In genomic region chr11:62611705-62612365, GRCh38 we compare ENCODE assay signal across 8 cellular contexts. TPM values are rescaled to one million over a fixed set of nuclear protein-coding genes. Genes with fewer than 3 reads are reported as not detected.
DNase-seq lines count a peak whose midpoint lies in the region; ATAC-seq, FAIRE-seq and TF ChIP-seq lines count a peak whose summit lies in the region.

No MANE protein-coding gene starts in this region.

- in situ Hi-C loops in HepG2 (cut with HindIII; ENCODE audit: extremely low pct_ligation_motif_present, low pct_unique_long_range_greater_than_20kb), result no loop called here

- BruUV-seq in HepG2 (replicated peaks; lab: Mats Ljungman, UMichigan), result no TSS peak

- peak overlapping the region; percentile 76 for H2AFZ ChIP-seq in HepG2 (ENCODE audit: low read length)

- no peaks in the 10 kb centered on the region for H3K27me3 Mint-ChIP-seq in CD4-positive, CD25-positive, alpha-beta regulatory T cell
- no peaks in the 10 kb centered on the region for H3K27me3 Mint-ChIP-seq in chondrocyte (ENCODE audit: low read depth)

- POLR2A ChIA-PET in HepG2 (lab: Yijun Ruan, JAX), result interaction anchor here (0.7 to 4.0 kb wide), 13 partner anchors 10 to 230 kb away, joined by 3 to 39 read pairs (median 6); partner anchors contain the start of genes B3GAT3, C11orf98, CSKMT and EEF1G

- FAIRE-seq in HepG2 (lab: Jason Lieb, UNC), result no peak

- no peak for TF ChIP-seq EP300 in HepG2 (IDR thresholded peaks at IDR 0.05; ENCODE audit: low read depth in 2 of 2, low read length in 2 of 2)
- TF ChIP-seq EP300 in HepG2 (CRISPR knock-in tag; IDR thresholded peaks at IDR 0.05; ENCODE audit: borderline replicate concordance), result no peak

- peak overlapping the region; percentile 92 for H3K27ac ChIP-seq in CD4-positive, CD25-positive, alpha-beta regulatory T cell (ENCODE audit: insufficient read depth, low read length, poor library complexity, severe bottlenecking)
- no peak overlapping the region for H3K27ac ChIP-seq in HUES64 (ENCODE audit: low read depth, low read length)
- H3K27ac ChIP-seq in HepG2 (ENCODE audit: extremely low read length, insufficient read depth, low read length), result peak overlapping the region; percentile 64

- intact Hi-C loops in HepG2 (cut with micrococcal nuclease; ENCODE audit: unreplicated experiment), result loop anchor here (5.0 kb wide), 1 partner anchor 40 kb away; the partner anchor contains the start of gene INTS5

- H3K9ac ChIP-seq in HUES64 (ENCODE audit: low read depth, low read length) (peak overlapping the region; percentile 39; the same call in 1 of the 2 replicates), HepG2 (ENCODE audit: insufficient read depth, low read depth, low read length) (peak overlapping the region; percentile 80)

- peaks cover 2% of the 10 kb centered on the region for H3K79me2 ChIP-seq in HepG2 (ENCODE audit: insufficient read depth, low read length)

- no peaks in the 10 kb centered on the region for H3K9me3 ChIP-seq in CD4-positive, CD25-positive, alpha-beta regulatory T cell (ENCODE audit: control insufficient read depth in 2 of 2, low read length in 2 of 2)
- H3K9me3 ChIP-seq in HUES64 (ENCODE audit: insufficient read depth, low read depth, low read length) (no peaks in the 10 kb centered on the region), HepG2 (ENCODE audit: low read length) (no peaks in the 10 kb centered on the region)

- peaks cover 19% of the 10 kb centered on the region for H3K36me3 Mint-ChIP-seq in CD4-positive, CD25-positive, alpha-beta regulatory T cell
- H3K36me3 Mint-ChIP-seq in chondrocyte (ENCODE audit: low read depth), result peaks cover 6% of the 10 kb centered on the region

- no peak for TF ChIP-seq POLR2A in HepG2 (IDR thresholded peaks at IDR 0.05; ENCODE audit: insufficient read depth in 1 of 2, low read depth in 2 of 2, low read length in 2 of 2)

- no peaks in the 10 kb centered on the region for H3K27me3 ChIP-seq in CD4-positive, CD25-positive, alpha-beta regulatory T cell (ENCODE audit: control insufficient read depth, insufficient read depth, low read length)
- H3K27me3 ChIP-seq in HUES64 (ENCODE audit: insufficient read depth, low read length) (peaks cover 10% of the 10 kb centered on the region; the same call in 1 of the 2 replicates), HepG2 (ENCODE audit: control insufficient read depth in 1 of 2, insufficient read depth in 2 of 2, low read length in 2 of 2) (no peaks in the 10 kb centered on the region; a peak in 1 of 5 replicates)

- ATAC-seq in CD4-positive, CD25-positive, alpha-beta regulatory T cell (ENCODE audit: low read depth in 2 of 2), result peak; percentile 13 to 23
- ATAC-seq in GM19438 (IDR thresholded peaks at IDR 0.05; ENCODE audit: low read depth, unreplicated experiment) (peak; percentile 20), HepG2 (peak; percentile 22)

- no peaks in the 10 kb centered on the region for H3K9me3 Mint-ChIP-seq in CD4-positive, CD25-positive, alpha-beta regulatory T cell
- no peaks in the 10 kb centered on the region for H3K9me3 Mint-ChIP-seq in chondrocyte (ENCODE audit: low read depth)

- H3K4me1 ChIP-seq in CD4-positive, CD25-positive, alpha-beta regulatory T cell (ENCODE audit: control insufficient read depth, insufficient read depth, low read length, poor library complexity, severe bottlenecking), result peaks cover 28% of the 10 kb centered on the region
- H3K4me1 ChIP-seq in HUES64 (ENCODE audit: insufficient read depth, low read length), result peaks cover 9% of the 10 kb centered on the region; the same call in 1 of the 2 replicates
- H3K4me1 ChIP-seq in HepG2 (ENCODE audit: insufficient read depth, low read length), result peaks cover 58% of the 10 kb centered on the region

- H3K27ac Mint-ChIP-seq in CD4-positive, CD25-positive, alpha-beta regulatory T cell, result peak overlapping the region; percentile 97 to 99 (median 99)
- H3K27ac Mint-ChIP-seq in chondrocyte (ENCODE audit: unreplicated experiment), result peak overlapping the region; percentile 95

- peak in 2 of 3 donors; percentile 21 to 65 for DNase-seq in CD4-positive, CD25-positive, alpha-beta regulatory T cell
- DNase-seq in T-helper 22 cell (ENCODE audit: low read depth) (peak; percentile 23), chondrocyte (ENCODE audit: low spot score) (no peak), HepG2 (ENCODE audit: low spot score) (no peak), cerebellar nuclear complex (lab: John Stamatoyannopoulos, UW) (no peak)
- peak in 2 of 3 donors; percentile 31 to 53 for DNase-seq in stimulated activated CD4-positive, alpha-beta T cell treated with anti-CD3 and anti-CD28 coated beads, TNF-alpha, amount 100 ng/mL, for 48 hours (ENCODE audit: low read depth in 3 of 3)

- peak; percentile 50 for TF ChIP-seq CTCF in chondrocyte (IDR thresholded peaks at IDR 0.05)
- peak; percentile 29 for TF ChIP-seq CTCF in HepG2 (CRISPR knock-in tag; IDR thresholded peaks at IDR 0.05)

- CTCF ChIA-PET in HepG2 (lab: Yijun Ruan, JAX; ENCODE audit: low intra/inter-chr PET ratio, low total read pairs), result interaction anchor here (1.4 to 2.3 kb wide), 3 partner anchors 10 to 83 kb away, joined by 4 to 14 read pairs (median 6); partner anchors contain the start of genes B3GAT3 and TUT1

- peaks cover 0 to 62% (median 33%) of the 10 kb centered on the region in 4 donors for H3K4me1 Mint-ChIP-seq in CD4-positive, CD25-positive, alpha-beta regulatory T cell
- H3K4me1 Mint-ChIP-seq in chondrocyte (ENCODE audit: low read depth), result peaks cover 17% of the 10 kb centered on the region

- WGBS in HUES64, result 6% methylated on average over 34 of the region's 34 CpGs
- 2% methylated on average over 26 of the region's 34 CpGs for whole genome bisulfite sequencing in HepG2 (ENCODE audit: low lambda C conversion rate)

- peak overlapping the region; percentile 87 for H3K4me3 ChIP-seq in CD4-positive, CD25-positive, alpha-beta regulatory T cell (ENCODE audit: low read depth, low read length)
- peak overlapping the region; percentile 66 for H3K4me3 ChIP-seq in HUES64 (ENCODE audit: low read length)
- peak overlapping the region; percentile 77 to 93 (median 77) for H3K4me3 ChIP-seq in HepG2 (replicated peaks in 1 of 3; ENCODE audit: insufficient read depth in 1 of 3, low read depth in 2 of 3, low read length in 3 of 3)

- peak overlapping the region; percentile 96 for H3K4me2 ChIP-seq in HepG2 (ENCODE audit: low read depth, low read length)

- no peak for TF ChIP-seq RAD21 in HepG2 (CRISPR knock-in tag; IDR thresholded peaks at IDR 0.05)

- no peaks in the 10 kb centered on the region for H4K20me1 ChIP-seq in HepG2 (ENCODE audit: insufficient read depth, low read length)

- peak overlapping the region; percentile 97 to 99 (median 99) for H3K4me3 Mint-ChIP-seq in CD4-positive, CD25-positive, alpha-beta regulatory T cell
- H3K4me3 Mint-ChIP-seq in chondrocyte (ENCODE audit: unreplicated experiment), result peak overlapping the region; percentile 97

- H3K36me3 ChIP-seq in CD4-positive, CD25-positive, alpha-beta regulatory T cell (ENCODE audit: control insufficient read depth, insufficient read depth, low read length), result peaks cover 10% of the 10 kb centered on the region
- H3K36me3 ChIP-seq in HUES64 (ENCODE audit: insufficient read depth, low read length) (peaks cover 7% of the 10 kb centered on the region; the same call in 1 of the 2 replicates), HepG2 (replicated peaks in 1 of 2; ENCODE audit: control insufficient read depth in 1 of 2, insufficient read depth in 2 of 2, low read length in 2 of 2) (no peaks in the 10 kb centered on the region)

RNA-seq across cellular contexts. Expression of gene EML3, which starts 0.7 kb away (rescaled TPM):
- 165 TPM for total RNA-seq in CD4-positive, CD25-positive, alpha-beta regulatory T cell
- polyA plus RNA-seq in CD4-positive, CD25-positive, alpha-beta regulatory T cell, result 10 to 100 TPM; 16.1 to 23.2 (median 16.4) TPM
- polyA plus RNA-seq in HUES64 (2013, experiment 1 of 2), result 10.8 TPM
- polyA plus RNA-seq in HUES64 (2013, experiment 2 of 2), result 11.2 TPM
- total RNA-seq in chondrocyte (55.2 to 76.6 TPM (median 58.9 TPM) in 3 replicates), HepG2 (2016; rRNA removed; fragmentation: Illumina TruSeq; extraction: Trizol) (4.6 and 10.6 TPM in 2 replicates)
- total RNA-seq in HepG2 (2016; cell fraction: cytosol; rRNA removed; fragmentation: Illumina TruSeq; extraction: Trizol; ENCODE audit: low read depth), result 5.0 and 5.5 TPM in 2 replicates
- 4.2 and 9.0 TPM in 2 replicates for total RNA-seq in HepG2 (2016; cell fraction: insoluble cytoplasmic fraction; rRNA removed; fragmentation: Illumina TruSeq; extraction: Trizol)
- 4.8 and 7.0 TPM in 2 replicates for total RNA-seq in HepG2 (2016; cell fraction: membrane; rRNA removed; fragmentation: Illumina TruSeq; extraction: Trizol)
- 9.2 and 9.5 TPM in 2 replicates for total RNA-seq in HepG2 (2016; cell fraction: nucleus; rRNA removed; fragmentation: Illumina TruSeq; extraction: Trizol)
- 12.3 and 16.6 TPM in 2 replicates for polyA plus RNA-seq in HepG2 (2011; rRNA removed)
- polyA plus RNA-seq in HepG2 (2011; cell fraction: cytosol; rRNA removed), result 7.8 and 7.9 TPM in 2 replicates
- 105 and 119 TPM in 2 replicates for polyA plus RNA-seq in HepG2 (2011; cell fraction: nucleus; rRNA removed)
- polyA plus RNA-seq in HepG2 (2012), result 14.9 and 16.7 TPM in 2 replicates
- polyA plus RNA-seq in HepG2 (2016; cell fraction: cytosol; fragmentation: Illumina TruSeq; extraction: Trizol; ENCODE audit: low read depth), result 1.3 and 2.0 TPM in 2 replicates
- polyA plus RNA-seq in HepG2 (2016; cell fraction: insoluble cytoplasmic fraction; fragmentation: Illumina TruSeq; extraction: Trizol; ENCODE audit: low read depth), result 6.5 and 7.1 TPM in 2 replicates
- polyA plus RNA-seq in HepG2 (2016; cell fraction: membrane; fragmentation: Illumina TruSeq; extraction: Trizol; ENCODE audit: low read depth), result 2.2 and 2.5 TPM in 2 replicates
- polyA plus RNA-seq in HepG2 (2016; cell fraction: nucleus; fragmentation: Illumina TruSeq; extraction: Trizol; ENCODE audit: insufficient read depth, low read depth), result 33.3 and 38.2 TPM in 2 replicates
- polyA minus RNA-seq in HepG2 (2011; rRNA and poly(A)+ RNA removed; ENCODE audit: low replicate concordance), result 14.6 and 43.9 TPM in 2 replicates
- polyA minus RNA-seq in HepG2 (2011; cell fraction: cytosol; rRNA and poly(A)+ RNA removed), result 3.8 and 6.3 TPM in 2 replicates
- 11.2 and 14.0 TPM in 2 replicates for polyA minus RNA-seq in HepG2 (2011; cell fraction: nucleus; rRNA and poly(A)+ RNA removed)

RNA-seq across cellular contexts. Expression of gene ROM1, which starts 1.2 kb away (rescaled TPM):
- 1.9 TPM for total RNA-seq in CD4-positive, CD25-positive, alpha-beta regulatory T cell
- 1 to 10 TPM in 2 of 4 donors, under 1 TPM in 2; 0.41 to 1.3 (median 0.80) TPM for polyA plus RNA-seq in CD4-positive, CD25-positive, alpha-beta regulatory T cell
- polyA plus RNA-seq in HUES64 (2013, experiment 1 of 2), result 0.95 TPM
- 0.76 TPM for polyA plus RNA-seq in HUES64 (2013, experiment 2 of 2)
- total RNA-seq in chondrocyte (2.4 to 5.8 TPM (median 3.5 TPM) in 3 replicates), HepG2 (2016; rRNA removed; fragmentation: Illumina TruSeq; extraction: Trizol) (1.8 and 2.4 TPM in 2 replicates)
- 2.8 and 4.2 TPM in 2 replicates for total RNA-seq in HepG2 (2016; cell fraction: cytosol; rRNA removed; fragmentation: Illumina TruSeq; extraction: Trizol; ENCODE audit: low read depth)
- total RNA-seq in HepG2 (2016; cell fraction: insoluble cytoplasmic fraction; rRNA removed; fragmentation: Illumina TruSeq; extraction: Trizol), result 2.9 and 3.2 TPM in 2 replicates
- total RNA-seq in HepG2 (2016; cell fraction: membrane; rRNA removed; fragmentation: Illumina TruSeq; extraction: Trizol), result 2.5 and 3.7 TPM in 2 replicates
- 1.0 and 2.0 TPM in 2 replicates for total RNA-seq in HepG2 (2016; cell fraction: nucleus; rRNA removed; fragmentation: Illumina TruSeq; extraction: Trizol)
- polyA plus RNA-seq in HepG2 (2011; rRNA removed), result 1.2 and 1.6 TPM in 2 replicates
- 1.3 and 1.4 TPM in 2 replicates for polyA plus RNA-seq in HepG2 (2011; cell fraction: cytosol; rRNA removed)
- polyA plus RNA-seq in HepG2 (2011; cell fraction: nucleus; rRNA removed), result 1.5 and 1.6 TPM in 2 replicates
- polyA plus RNA-seq in HepG2 (2012), result 1.0 and 1.8 TPM in 2 replicates
- polyA plus RNA-seq in HepG2 (2016; cell fraction: cytosol; fragmentation: Illumina TruSeq; extraction: Trizol; ENCODE audit: low read depth), result 3.0 and 3.4 TPM in 2 replicates
- 1.7 and 1.9 TPM in 2 replicates for polyA plus RNA-seq in HepG2 (2016; cell fraction: insoluble cytoplasmic fraction; fragmentation: Illumina TruSeq; extraction: Trizol; ENCODE audit: low read depth)
- 4.9 and 5.0 TPM in 2 replicates for polyA plus RNA-seq in HepG2 (2016; cell fraction: membrane; fragmentation: Illumina TruSeq; extraction: Trizol; ENCODE audit: low read depth)
- 1.8 and 3.1 TPM in 2 replicates for polyA plus RNA-seq in HepG2 (2016; cell fraction: nucleus; fragmentation: Illumina TruSeq; extraction: Trizol; ENCODE audit: insufficient read depth, low read depth)
- 0.92 and 3.5 TPM in 2 replicates for polyA minus RNA-seq in HepG2 (2011; rRNA and poly(A)+ RNA removed; ENCODE audit: low replicate concordance)
- not detected in 2 replicates for polyA minus RNA-seq in HepG2 (2011; cell fraction: cytosol; rRNA and poly(A)+ RNA removed)
- 0.39 TPM in 1 of 2 replicates, not detected in the other for polyA minus RNA-seq in HepG2 (2011; cell fraction: nucleus; rRNA and poly(A)+ RNA removed)

RNA-seq across cellular contexts. Expression of gene B3GAT3, which starts 10.0 kb away (rescaled TPM):
- total RNA-seq in CD4-positive, CD25-positive, alpha-beta regulatory T cell, result 57.5 TPM
- polyA plus RNA-seq in CD4-positive, CD25-positive, alpha-beta regulatory T cell, result 10 to 100 TPM; 34.3 to 43.1 (median 35.7) TPM
- polyA plus RNA-seq in HUES64 (2013, experiment 1 of 2), result 17.8 TPM
- polyA plus RNA-seq in HUES64 (2013, experiment 2 of 2), result 22.8 TPM
- 35.3 to 40.1 TPM (median 37.7 TPM) in 3 replicates for total RNA-seq in chondrocyte
- 8.4 and 21.3 TPM in 2 replicates for total RNA-seq in HepG2 (2016; rRNA removed; fragmentation: Illumina TruSeq; extraction: Trizol)
- total RNA-seq in HepG2 (2016; cell fraction: cytosol; rRNA removed; fragmentation: Illumina TruSeq; extraction: Trizol; ENCODE audit: low read depth), result 7.6 and 8.5 TPM in 2 replicates
- 7.2 and 20.6 TPM in 2 replicates for total RNA-seq in HepG2 (2016; cell fraction: insoluble cytoplasmic fraction; rRNA removed; fragmentation: Illumina TruSeq; extraction: Trizol)
- total RNA-seq in HepG2 (2016; cell fraction: membrane; rRNA removed; fragmentation: Illumina TruSeq; extraction: Trizol), result 12.5 and 15.3 TPM in 2 replicates
- 17.4 and 18.9 TPM in 2 replicates for total RNA-seq in HepG2 (2016; cell fraction: nucleus; rRNA removed; fragmentation: Illumina TruSeq; extraction: Trizol)
- polyA plus RNA-seq in HepG2 (2011; rRNA removed), result 26.1 and 40.4 TPM in 2 replicates
- polyA plus RNA-seq in HepG2 (2011; cell fraction: cytosol; rRNA removed), result 30.3 and 46.6 TPM in 2 replicates
- polyA plus RNA-seq in HepG2 (2011; cell fraction: nucleus; rRNA removed), result 51.0 and 53.9 TPM in 2 replicates
- polyA plus RNA-seq in HepG2 (2012), result 10.7 and 25.1 TPM in 2 replicates
- 9.0 and 11.1 TPM in 2 replicates for polyA plus RNA-seq in HepG2 (2016; cell fraction: cytosol; fragmentation: Illumina TruSeq; extraction: Trizol; ENCODE audit: low read depth)
- polyA plus RNA-seq in HepG2 (2016; cell fraction: insoluble cytoplasmic fraction; fragmentation: Illumina TruSeq; extraction: Trizol; ENCODE audit: low read depth), result 9.2 and 10.9 TPM in 2 replicates
- polyA plus RNA-seq in HepG2 (2016; cell fraction: membrane; fragmentation: Illumina TruSeq; extraction: Trizol; ENCODE audit: low read depth), result 12.7 and 14.3 TPM in 2 replicates
- polyA plus RNA-seq in HepG2 (2016; cell fraction: nucleus; fragmentation: Illumina TruSeq; extraction: Trizol; ENCODE audit: insufficient read depth, low read depth), result 47.6 and 51.7 TPM in 2 replicates
- 21.5 and 23.9 TPM in 2 replicates for polyA minus RNA-seq in HepG2 (2011; rRNA and poly(A)+ RNA removed; ENCODE audit: low replicate concordance)
- 14.7 and 15.0 TPM in 2 replicates for polyA minus RNA-seq in HepG2 (2011; cell fraction: cytosol; rRNA and poly(A)+ RNA removed)
- 4.8 and 5.2 TPM in 2 replicates for polyA minus RNA-seq in HepG2 (2011; cell fraction: nucleus; rRNA and poly(A)+ RNA removed)

RNA-seq across cellular contexts. Expression of gene MTA2, which starts 10.2 kb away (rescaled TPM):
- total RNA-seq in CD4-positive, CD25-positive, alpha-beta regulatory T cell, result 172 TPM
- 10 to 100 TPM; 30.3 to 38.6 (median 33.9) TPM for polyA plus RNA-seq in CD4-positive, CD25-positive, alpha-beta regulatory T cell
- 99.8 TPM for polyA plus RNA-seq in HUES64 (2013, experiment 1 of 2)
- polyA plus RNA-seq in HUES64 (2013, experiment 2 of 2), result 97.7 TPM
- total RNA-seq in chondrocyte (81.7 to 89.3 TPM (median 83.0 TPM) in 3 replicates), HepG2 (2016; rRNA removed; fragmentation: Illumina TruSeq; extraction: Trizol) (58.1 and 70.0 TPM in 2 replicates)
- total RNA-seq in HepG2 (2016; cell fraction: cytosol; rRNA removed; fragmentation: Illumina TruSeq; extraction: Trizol; ENCODE audit: low read depth), result 7.1 and 9.5 TPM in 2 replicates
- total RNA-seq in HepG2 (2016; cell fraction: insoluble cytoplasmic fraction; rRNA removed; fragmentation: Illumina TruSeq; extraction: Trizol), result 50.7 and 71.8 TPM in 2 replicates
- 25.5 and 28.8 TPM in 2 replicates for total RNA-seq in HepG2 (2016; cell fraction: membrane; rRNA removed; fragmentation: Illumina TruSeq; extraction: Trizol)
- total RNA-seq in HepG2 (2016; cell fraction: nucleus; rRNA removed; fragmentation: Illumina TruSeq; extraction: Trizol), result 47.0 and 57.9 TPM in 2 replicates
- 14.0 and 16.8 TPM in 2 replicates for polyA plus RNA-seq in HepG2 (2011; rRNA removed)
- polyA plus RNA-seq in HepG2 (2011; cell fraction: cytosol; rRNA removed), result 9.2 and 10.6 TPM in 2 replicates
- polyA plus RNA-seq in HepG2 (2011; cell fraction: nucleus; rRNA removed), result 53.6 and 67.6 TPM in 2 replicates
- polyA plus RNA-seq in HepG2 (2012), result 30.7 and 30.9 TPM in 2 replicates
- polyA plus RNA-seq in HepG2 (2016; cell fraction: cytosol; fragmentation: Illumina TruSeq; extraction: Trizol; ENCODE audit: low read depth), result 4.0 and 4.5 TPM in 2 replicates
- polyA plus RNA-seq in HepG2 (2016; cell fraction: insoluble cytoplasmic fraction; fragmentation: Illumina TruSeq; extraction: Trizol; ENCODE audit: low read depth), result 47.2 and 53.8 TPM in 2 replicates
- polyA plus RNA-seq in HepG2 (2016; cell fraction: membrane; fragmentation: Illumina TruSeq; extraction: Trizol; ENCODE audit: low read depth), result 12.6 and 14.0 TPM in 2 replicates
- polyA plus RNA-seq in HepG2 (2016; cell fraction: nucleus; fragmentation: Illumina TruSeq; extraction: Trizol; ENCODE audit: insufficient read depth, low read depth), result 121 and 126 TPM in 2 replicates
- 21.5 and 102 TPM in 2 replicates for polyA minus RNA-seq in HepG2 (2011; rRNA and poly(A)+ RNA removed; ENCODE audit: low replicate concordance)
- polyA minus RNA-seq in HepG2 (2011; cell fraction: cytosol; rRNA and poly(A)+ RNA removed), result 11.9 and 14.7 TPM in 2 replicates
- 37.2 and 50.7 TPM in 2 replicates for polyA minus RNA-seq in HepG2 (2011; cell fraction: nucleus; rRNA and poly(A)+ RNA removed)

RNA-seq across cellular contexts. Expression of gene TUT1, which starts 20.5 kb away (rescaled TPM):
- total RNA-seq in CD4-positive, CD25-positive, alpha-beta regulatory T cell, result 22.0 TPM
- 10 to 100 TPM in 3 of 4 donors, 1 to 10 TPM in 1; 6.5 to 11.9 (median 10.9) TPM for polyA plus RNA-seq in CD4-positive, CD25-positive, alpha-beta regulatory T cell
- polyA plus RNA-seq in HUES64 (2013, experiment 1 of 2), result 11.8 TPM
- polyA plus RNA-seq in HUES64 (2013, experiment 2 of 2), result 13.8 TPM
- 9.6 to 15.2 TPM (median 11.8 TPM) in 3 replicates for total RNA-seq in chondrocyte
- total RNA-seq in HepG2 (2016; rRNA removed; fragmentation: Illumina TruSeq; extraction: Trizol), result 8.5 and 9.7 TPM in 2 replicates
- 2.2 and 4.6 TPM in 2 replicates for total RNA-seq in HepG2 (2016; cell fraction: cytosol; rRNA removed; fragmentation: Illumina TruSeq; extraction: Trizol; ENCODE audit: low read depth)
- total RNA-seq in HepG2 (2016; cell fraction: insoluble cytoplasmic fraction; rRNA removed; fragmentation: Illumina TruSeq; extraction: Trizol), result 6.9 and 10.1 TPM in 2 replicates
- 3.7 and 6.0 TPM in 2 replicates for total RNA-seq in HepG2 (2016; cell fraction: membrane; rRNA removed; fragmentation: Illumina TruSeq; extraction: Trizol)
- total RNA-seq in HepG2 (2016; cell fraction: nucleus; rRNA removed; fragmentation: Illumina TruSeq; extraction: Trizol), result 8.1 and 9.3 TPM in 2 replicates
- polyA plus RNA-seq in HepG2 (2011; rRNA removed), result 14.3 and 17.5 TPM in 2 replicates
- 6.3 and 8.4 TPM in 2 replicates for polyA plus RNA-seq in HepG2 (2011; cell fraction: cytosol; rRNA removed)
- 43.5 and 52.1 TPM in 2 replicates for polyA plus RNA-seq in HepG2 (2011; cell fraction: nucleus; rRNA removed)
- polyA plus RNA-seq in HepG2 (2012), result 13.1 and 14.1 TPM in 2 replicates
- polyA plus RNA-seq in HepG2 (2016; cell fraction: cytosol; fragmentation: Illumina TruSeq; extraction: Trizol; ENCODE audit: low read depth), result 2.4 and 2.7 TPM in 2 replicates
- 7.0 and 9.3 TPM in 2 replicates for polyA plus RNA-seq in HepG2 (2016; cell fraction: insoluble cytoplasmic fraction; fragmentation: Illumina TruSeq; extraction: Trizol; ENCODE audit: low read depth)
- 3.7 and 4.0 TPM in 2 replicates for polyA plus RNA-seq in HepG2 (2016; cell fraction: membrane; fragmentation: Illumina TruSeq; extraction: Trizol; ENCODE audit: low read depth)
- polyA plus RNA-seq in HepG2 (2016; cell fraction: nucleus; fragmentation: Illumina TruSeq; extraction: Trizol; ENCODE audit: insufficient read depth, low read depth), result 25.7 TPM in 2 replicates
- polyA minus RNA-seq in HepG2 (2011; rRNA and poly(A)+ RNA removed; ENCODE audit: low replicate concordance), result 12.6 and 15.7 TPM in 2 replicates
- polyA minus RNA-seq in HepG2 (2011; cell fraction: cytosol; rRNA and poly(A)+ RNA removed), result 4.7 and 8.8 TPM in 2 replicates
- polyA minus RNA-seq in HepG2 (2011; cell fraction: nucleus; rRNA and poly(A)+ RNA removed), result 3.9 and 9.4 TPM in 2 replicates

Comparison
In these comparisons a context has a peak if more than half of its experiments do, and no peak if none do; other contexts are left out.
1. DNase-seq: peak in CD4-positive, CD25-positive, alpha-beta regulatory T cell (2 of 3), T-helper 22 cell (single experiment) and stimulated activated CD4-positive, alpha-beta T cell treated with anti-CD3 and anti-CD28 coated beads, TNF-alpha, amount 100 ng/mL, for 48 hours (2 of 3); none in chondrocyte (single experiment), HepG2 (single experiment) and cerebellar nuclear complex (0 of 2).
2. Peak in every context shown above with its lines, with median percentiles within 50 percentile points of each other: ATAC-seq and H3K4me3 ChIP-seq.